ENCODE assay signal across 13 cellular contexts in the genomic region with DNA sequence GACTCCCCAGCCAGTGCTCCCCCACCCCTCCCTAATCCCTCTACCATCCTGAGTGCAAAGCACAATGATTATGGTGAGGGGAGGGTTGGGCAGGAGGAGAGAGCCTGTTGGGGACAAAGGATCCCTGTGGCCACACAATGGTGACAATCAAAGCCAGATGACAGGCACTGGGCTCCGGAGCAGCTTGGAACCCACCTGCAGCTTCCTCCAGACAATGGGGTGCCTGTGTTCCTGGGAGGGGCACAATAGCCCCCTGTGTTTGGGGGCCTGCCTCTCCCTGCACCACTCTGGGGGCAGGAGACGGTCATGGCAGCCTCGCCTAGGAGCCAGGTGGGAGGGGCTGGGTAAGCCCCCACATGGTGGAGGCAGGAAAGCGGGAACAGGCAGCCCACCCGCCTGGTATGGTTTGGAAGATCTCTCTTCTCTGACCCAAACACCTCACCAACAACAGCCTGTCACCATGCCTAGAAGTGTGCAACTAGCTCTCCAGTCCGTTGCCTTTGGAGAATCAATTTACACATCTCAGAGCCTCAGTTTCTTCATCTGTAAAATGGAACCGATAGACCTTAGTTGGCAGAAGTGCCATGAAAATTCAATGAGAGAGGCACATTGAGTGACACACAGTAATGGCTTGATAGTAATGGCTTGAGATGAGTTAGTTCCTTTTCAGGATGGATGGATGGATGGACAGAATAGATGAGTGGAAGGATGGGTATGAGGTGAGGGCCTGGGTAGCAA.
"Had no signal": no experiment of that assay in that cellular context is flagged by ENCODE, and none has a peak within 500 bp of the region (broad histone marks: within the 10 kb centered on the region; RNA-seq: fewer than 3 reads in every experiment).

No MANE protein-coding gene starts in this region.

- H3K27me3 ChIP-seq: hepatocyte had no signal

- H3K9me3 Mint-ChIP-seq: activated naive CD4-positive, alpha-beta T cell treated with anti-CD3 and anti-CD28 coated beads for 36 hours; activated T-helper 17 cell treated with anti-CD3 and anti-CD28 coated beads, Interleukin-2, amount 50 U/mL, for 72 hours; dendritic cell treated with granulocyte-macrophage colony-stimulating factor and Interleukin-4, amounts not matched to agents 40 ng/mL and 50 ng/mL, for 4 days; natural killer cell treated with Interleukin-12 subunit alpha and Interleukin-12 subunit beta and Interleukin-15 and Interleukin-18, amount 100 ng/mL, for 72 hours had no signal

- ATAC-seq: activated T-helper 17 cell treated with anti-CD3 and anti-CD28 coated beads, Interleukin-2, amount 50 U/mL, for 72 hours; body of pancreas; gastroesophageal sphincter; left colon; natural killer cell treated with Interleukin-12 subunit alpha and Interleukin-12 subunit beta and Interleukin-15 and Interleukin-18, amount 100 ng/mL, for 72 hours had no signal

- H3K4me3 ChIP-seq: body of pancreas, gastroesophageal sphincter, hepatocyte, stomach, tibial artery, uterus had no signal

- DNase-seq: activated CD4-positive, alpha-beta T cell treated with anti-CD3 and anti-CD28 coated beads for 4 hours; activated naive CD4-positive, alpha-beta T cell treated with anti-CD3 and anti-CD28 coated beads for 36 hours; body of pancreas; left colon; stomach; T-helper 1 cell; tibial artery; uterus had no signal

- H3K4me1 Mint-ChIP-seq: activated T-helper 17 cell treated with anti-CD3 and anti-CD28 coated beads, Interleukin-2, amount 50 U/mL, for 72 hours had no signal

- H3K27ac ChIP-seq: body of pancreas, gastroesophageal sphincter, hepatocyte, stomach, tibial artery, uterus had no signal

- H3K4me1 ChIP-seq: uterus had no signal

- H3K36me3 Mint-ChIP-seq: natural killer cell treated with Interleukin-12 subunit alpha and Interleukin-12 subunit beta and Interleukin-15 and Interleukin-18, amount 100 ng/mL, for 72 hours had no signal

- H3K9me3 ChIP-seq: body of pancreas, gastroesophageal sphincter, stomach, tibial artery, uterus had no signal

- H3K4me2 ChIP-seq: hepatocyte had no signal

- H3K27ac Mint-ChIP-seq: activated naive CD4-positive, alpha-beta T cell treated with anti-CD3 and anti-CD28 coated beads for 36 hours; activated T-helper 17 cell treated with anti-CD3 and anti-CD28 coated beads, Interleukin-2, amount 50 U/mL, for 72 hours; dendritic cell treated with granulocyte-macrophage colony-stimulating factor and Interleukin-4, amounts not matched to agents 40 ng/mL and 50 ng/mL, for 4 days; natural killer cell treated with Interleukin-12 subunit alpha and Interleukin-12 subunit beta and Interleukin-15 and Interleukin-18, amount 100 ng/mL, for 72 hours had no signal

- H2AFZ ChIP-seq: hepatocyte had no signal

- H3K4me3 Mint-ChIP-seq: activated naive CD4-positive, alpha-beta T cell treated with anti-CD3 and anti-CD28 coated beads for 36 hours; activated T-helper 17 cell treated with anti-CD3 and anti-CD28 coated beads, Interleukin-2, amount 50 U/mL, for 72 hours; dendritic cell treated with granulocyte-macrophage colony-stimulating factor and Interleukin-4, amounts not matched to agents 40 ng/mL and 50 ng/mL, for 4 days; natural killer cell treated with Interleukin-12 subunit alpha and Interleukin-12 subunit beta and Interleukin-15 and Interleukin-18, amount 100 ng/mL, for 72 hours had no signal

- H3K79me2 ChIP-seq: hepatocyte had no signal

- H3K36me3 ChIP-seq: gastroesophageal sphincter, stomach, tibial artery, uterus had no signal
